Comparison of ENCODE assay signal across 14 cellular contexts in the genomic region with DNA sequence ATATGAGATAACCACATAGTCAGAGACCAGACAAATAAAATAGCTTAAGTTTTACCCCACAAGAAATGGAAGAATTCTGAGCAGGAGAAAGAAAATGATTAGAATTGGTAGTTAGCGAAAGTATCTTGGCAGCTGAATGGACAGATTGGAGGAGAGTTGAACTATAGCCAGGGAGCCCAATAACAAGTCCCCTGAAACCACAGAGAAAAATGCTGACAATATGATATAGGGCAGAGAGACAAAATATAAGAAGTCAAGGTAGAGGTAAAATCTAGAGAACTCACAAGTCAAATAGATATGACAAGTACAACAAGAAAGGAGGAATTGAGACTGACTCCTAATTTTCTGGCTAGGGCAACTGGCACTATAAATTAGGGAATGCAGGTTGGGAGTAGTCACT.
DNase-seq lines count a peak whose midpoint lies in the region; ATAC-seq and TF ChIP-seq lines count a peak whose summit lies in the region.
"Had no signal": no experiment of that assay in that cellular context is flagged by ENCODE, and none has a peak within 500 bp of the region (broad histone marks: within the 10 kb centered on the region; RNA-seq: fewer than 3 reads in every experiment).

No MANE protein-coding gene starts in this region.

- DNase-seq in HFFc6 (no peak), brain microvascular endothelial cell (no peak), mesothelial cell of epicardium (ENCODE audit: low spot score in 2 of 2, unreplicated experiment in 2 of 2) (no peak), NCI-H1092 treated with DMSO at 0.1 percent for 48 hours (lab: John Stamatoyannopoulos, UW) (no peak), NCI-H2107 (lab: John Stamatoyannopoulos, UW) (no peak), left lobe of liver (ENCODE audit: low spot score) (no peak)
- no peak for DNase-seq in stimulated activated CD4-positive, alpha-beta T cell treated with anti-CD3 and anti-CD28 coated beads, Interleukin-2, amount 100 ng/mL, for 48 hours
- DNase-seq: activated CD8-positive, alpha-beta memory T cell treated with anti-CD3 and anti-CD28 coated beads for 24 hours; activated naive CD4-positive, alpha-beta T cell treated with anti-CD3 and anti-CD28 coated beads, Interleukin-2, amount 50 U/mL, for 16 hours; effector memory CD8-positive, alpha-beta T cell; midbrain; NCI-H226 had no signal

- no peak overlapping the region for H3K9ac ChIP-seq in subcutaneous abdominal adipose tissue (ENCODE audit: low read length in 5 of 5)
- H3K9ac ChIP-seq: BLaER1 had no signal

- in situ Hi-C loops in brain microvascular endothelial cell (cut with HindIII; ENCODE audit: low pct_ligation_motif_present, low sequenced_read_pairs), result no loop called here

- H3K36me3 ChIP-seq in brain microvascular endothelial cell (replicated peaks) (peaks cover 2% of the 10 kb centered on the region), subcutaneous abdominal adipose tissue (ENCODE audit: control insufficient read depth in 5 of 5, insufficient read depth in 5 of 5, low read length in 5 of 5) (no peaks in the 10 kb centered on the region)
- H3K36me3 ChIP-seq: BLaER1 had no signal

- peaks cover 17 to 52% (median 43%) of the 10 kb centered on the region in 5 donors for H3K4me1 ChIP-seq in subcutaneous abdominal adipose tissue (ENCODE audit: control insufficient read depth in 5 of 5, insufficient read depth in 5 of 5, low read length in 5 of 5)
- H3K4me1 ChIP-seq: BLaER1 had no signal

- H3K27me3 Mint-ChIP-seq in HFFc6 (ENCODE audit: insufficient read depth), result peaks cover 2% of the 10 kb centered on the region; the same call in 1 of the 2 replicates
- no peaks in the 10 kb centered on the region for H3K27me3 Mint-ChIP-seq in mesothelial cell of epicardium (ENCODE audit: low read depth)
- H3K27me3 Mint-ChIP-seq: effector memory CD8-positive, alpha-beta T cell had no signal

- peak overlapping the region; percentile 3; the same call in 1 of the 2 replicates for H3K4me3 Mint-ChIP-seq in HFFc6
- H3K4me3 Mint-ChIP-seq in mesothelial cell of epicardium, result peak overlapping the region; percentile 2
- H3K4me3 Mint-ChIP-seq: effector memory CD8-positive, alpha-beta T cell had no signal

- H3K9me3 ChIP-seq in subcutaneous abdominal adipose tissue (ENCODE audit: control insufficient read depth in 5 of 5, low read length in 5 of 5), result no peaks in the 10 kb centered on the region
- H3K9me3 ChIP-seq: BLaER1 had no signal

- H3K9me3 Mint-ChIP-seq in HFFc6 (no peaks in the 10 kb centered on the region), mesothelial cell of epicardium (no peaks in the 10 kb centered on the region)
- H3K9me3 Mint-ChIP-seq: effector memory CD8-positive, alpha-beta T cell had no signal

- H3K27me3 ChIP-seq in brain microvascular endothelial cell (replicated peaks) (no peaks in the 10 kb centered on the region), subcutaneous abdominal adipose tissue (ENCODE audit: control insufficient read depth in 5 of 5, insufficient read depth in 4 of 5, low read length in 5 of 5) (no peaks in the 10 kb centered on the region)
- H3K27me3 ChIP-seq: BLaER1 had no signal

- no peaks in the 10 kb centered on the region for H3K36me3 Mint-ChIP-seq in HFFc6 (ENCODE audit: low read depth)
- H3K36me3 Mint-ChIP-seq in mesothelial cell of epicardium, result peaks cover 8% of the 10 kb centered on the region

- TF ChIP-seq CTCF in HFFc6 (IDR thresholded peaks at IDR 0.05), result no peak
- TF ChIP-seq CTCF in brain microvascular endothelial cell (IDR thresholded peaks at IDR 0.05; ENCODE audit: low read depth, low read length, missing control alignments), result no peak
- TF ChIP-seq CTCF in mesothelial cell of epicardium (IDR thresholded peaks at IDR 0.05; ENCODE audit: unreplicated experiment), result no peak

- H3K4me3 ChIP-seq in brain microvascular endothelial cell (ENCODE audit: low read depth, low read length) (no peak overlapping the region), subcutaneous abdominal adipose tissue (ENCODE audit: low read depth in 1 of 5, low read length in 5 of 5) (no peak overlapping the region)
- H3K4me3 ChIP-seq: BLaER1 had no signal

- H3K4me1 Mint-ChIP-seq in HFFc6 (ENCODE audit: low read depth) (peaks cover 63% of the 10 kb centered on the region), mesothelial cell of epicardium (peaks cover 65% of the 10 kb centered on the region)

- no peak for ATAC-seq in left lobe of liver
- ATAC-seq: effector memory CD8-positive, alpha-beta T cell had no signal

- peak overlapping the region; percentile 94 for H3K27ac Mint-ChIP-seq in HFFc6
- peak overlapping the region; percentile 96 for H3K27ac Mint-ChIP-seq in mesothelial cell of epicardium

- peak overlapping the region; percentile 92 for H3K27ac ChIP-seq in brain microvascular endothelial cell
- H3K27ac ChIP-seq in subcutaneous abdominal adipose tissue (ENCODE audit: low read depth, low read length), result peak overlapping the region; percentile 64
- H3K27ac ChIP-seq: BLaER1 had no signal
